Comparison of ENCODE assay signal across 6 cellular contexts in genomic region chr19:14434157-14434501, GRCh38. TPM values are rescaled to one million over a fixed set of nuclear protein-coding genes. Genes with fewer than 3 reads are reported as not detected.
DNase-seq lines count a peak whose midpoint lies in the region; TF ChIP-seq lines count a peak whose summit lies in the region.

No MANE protein-coding gene starts in this region.

- peak overlapping the region; percentile 84 for H3K4me3 ChIP-seq in ACC112 (ENCODE audit: low read depth, low read length)
- peak overlapping the region; percentile 56 to 66 for H3K4me3 ChIP-seq in esophagus (ENCODE audit: low read depth in 1 of 2, low read length in 2 of 2)
- H3K4me3 ChIP-seq in spleen: peak overlapping the region; percentile 74 to 95 (median 82)

- 25 to 41% methylated on average over 4 of the region's 4 CpGs for WGBS in esophagus, 2 donors
- 13 to 32% (median 17%) methylated on average over 3 to 4 of the region's 4 CpGs for WGBS in spleen, 5 donors

- no peaks in the 10 kb centered on the region for H3K9me3 ChIP-seq in esophagus (ENCODE audit: control insufficient read depth in 2 of 2, insufficient read depth in 1 of 2, low read depth in 1 of 2, low read length in 1 of 2)
- H3K9me3 ChIP-seq in spleen: no peaks in the 10 kb centered on the region

- H3K4me1 ChIP-seq in ACC112 (ENCODE audit: control insufficient read depth, insufficient read depth, low read length, unreplicated experiment) (peaks cover 9% of the 10 kb centered on the region), esophagus (ENCODE audit: control insufficient read depth in 2 of 2, insufficient read depth in 2 of 2, low read length in 1 of 2) (peaks cover 7 to 22% of the 10 kb centered on the region in 2 donors), spleen (peaks cover 39 to 74% (median 67%) of the 10 kb centered on the region in 6 donors)

- H3K27me3 ChIP-seq in ACC112 (ENCODE audit: insufficient read depth, low read length) (no peaks in the 10 kb centered on the region), esophagus (ENCODE audit: control insufficient read depth in 1 of 2, insufficient read depth in 2 of 2, low read length in 2 of 2) (no peaks in the 10 kb centered on the region), spleen (replicated peaks in 1 of 7) (no peaks in the 10 kb centered on the region)

- DNase-seq in LoVo (ENCODE audit: low spot score): peak; percentile 9
- peak; percentile 85 for DNase-seq in spleen
- no peak for DNase-seq in pons (ENCODE audit: low spot score)
- DNase-seq in epidermal melanocyte (ENCODE audit: insufficient read length, low spot score): no peak

- intact Hi-C loops in spleen (cut with DNase I; ENCODE audit: low total_unique reads): no loop called here

- peak in 1 of 11 experiments; percentile 16 for TF ChIP-seq CTCF in spleen (IDR thresholded peaks at IDR 0.05 in 8 of 11, conservative IDR thresholded peaks at IDR 0.05 in 3 of 11)

- H3K27ac ChIP-seq in ACC112 (ENCODE audit: low read depth, low read length): peak overlapping the region; percentile 38; the same call in 1 of the 2 replicates
- peak overlapping the region; percentile 61 to 75 for H3K27ac ChIP-seq in esophagus (ENCODE audit: low read depth in 2 of 2, low read length in 1 of 2)
- H3K27ac ChIP-seq in spleen: peak overlapping the region; percentile 85 to 95 (median 93)

- H2AFZ ChIP-seq in ACC112 (ENCODE audit: low read length, unreplicated experiment): no peak overlapping the region

- no peak for TF ChIP-seq POLR2A in spleen (IDR thresholded peaks at IDR 0.05)

- H3K36me3 ChIP-seq in ACC112 (ENCODE audit: insufficient read depth, low read length): no peaks in the 10 kb centered on the region
- H3K36me3 ChIP-seq in esophagus (ENCODE audit: control insufficient read depth in 2 of 2, insufficient read depth in 2 of 2, low read length in 1 of 2): no peaks in the 10 kb centered on the region
- peaks cover 0 to 25% (median 0%) of the 10 kb centered on the region in 6 donors for H3K36me3 ChIP-seq in spleen

- H3K79me2 ChIP-seq in ACC112 (ENCODE audit: control insufficient read depth, insufficient read depth, low read length, unreplicated experiment): peaks cover 30% of the 10 kb centered on the region

RNA-seq across cellular contexts. Expression of gene PKN1, which starts 1.0 kb away (rescaled TPM):
- polyA plus RNA-seq in esophagus (10 to 100 TPM; 10.7 to 12.6 TPM), spleen (100 to 1,000 TPM in 2 of 3 donors, 10 to 100 TPM in 1; 93.3 to 186 (median 113) TPM)
- total RNA-seq in spleen: 100 to 1,000 TPM; 138 to 213 (median 175) TPM

RNA-seq across cellular contexts. Expression of gene DDX39A, which starts 15.0 kb away (rescaled TPM):
- polyA plus RNA-seq in esophagus: 100 to 1,000 TPM in 1 of 2 donors, 10 to 100 TPM in 1; 92.6 to 111 TPM
- 100 to 1,000 TPM in 6 of 7 donors, 10 to 100 TPM in 1; 81.8 to 155 (median 124) TPM for total RNA-seq in spleen
- polyA plus RNA-seq in spleen: 100 to 1,000 TPM; 176 to 267 (median 248) TPM

RNA-seq across cellular contexts. Expression of gene PTGER1, which starts 41.0 kb away (rescaled TPM):
- polyA plus RNA-seq in esophagus (under 1 TPM; 0.32 to 0.47 TPM), spleen (1 to 10 TPM; 1.8 to 2.8 (median 2.2) TPM)
- total RNA-seq in spleen: 10 to 100 TPM in 5 of 7 donors, 1 to 10 TPM in 2; 4.6 to 26.8 (median 12.4) TPM

RNA-seq across cellular contexts. Expression of gene ADGRE5, which starts 52.9 kb away (rescaled TPM):
- polyA plus RNA-seq in esophagus: 1 to 10 TPM; 4.5 to 6.1 TPM
- 100 to 1,000 TPM; 190 to 455 (median 280) TPM for total RNA-seq in spleen
- polyA plus RNA-seq in spleen: 10 to 100 TPM; 42.8 to 87.8 (median 55.7) TPM

Comparison
In these comparisons a context has a peak if more than half of its experiments do, and no peak if none do; other contexts are left out.
1. H3K27ac ChIP-seq: peak in every context shown above with its lines; median percentile 93 in spleen; 68 in esophagus; 38 in ACC112.
2. DNase-seq: peak in LoVo (single experiment) and spleen (single experiment); none in pons (single experiment) and epidermal melanocyte (single experiment).
3. RNA of gene PKN1, which starts 1.0 kb away (polyA plus RNA-seq): 93.3 to 186 TPM in spleen; 10.7 to 12.6 TPM in esophagus; every median in the first group is over 4 times any median in the second.
4. Peak in every context shown above with its lines, with median percentiles within 50 percentile points of each other: H3K4me3 ChIP-seq.